ENCODE assay signal across 21 cellular contexts in genomic region chr12:53172352-53172751, GRCh38. TPM values are rescaled to one million over a fixed set of nuclear protein-coding genes. Genes with fewer than 3 reads are reported as not detected.
DNase-seq lines count a peak whose midpoint lies in the region; ATAC-seq, FAIRE-seq and TF ChIP-seq lines count a peak whose summit lies in the region.
"Had no signal": no experiment of that assay in that cellular context is flagged by ENCODE, and none has a peak within 500 bp of the region (broad histone marks: within the 10 kb centered on the region; RNA-seq: fewer than 3 reads in every experiment).

No MANE protein-coding gene starts in this region.

- peak in 1 of 2 experiments; percentile 11; a peak in 3 of 6 replicates for ATAC-seq in A549
- ATAC-seq in gastrocnemius medialis: no peak

- TF ChIP-seq POLR2A in A549 (IDR thresholded peaks at IDR 0.05; ENCODE audit: low read length) (no peak), H54 (IDR thresholded peaks at IDR 0.05; ENCODE audit: low read depth, low read length) (no peak), gastrocnemius medialis (IDR thresholded peaks at IDR 0.05) (no peak)

- H3K9me3 ChIP-seq in A549 (no peaks in the 10 kb centered on the region), neuronal stem cell (replicated peaks in 1 of 2; ENCODE audit: control insufficient read depth in 2 of 2, insufficient read depth in 1 of 2, low read depth in 1 of 2, low read length in 2 of 2) (no peaks in the 10 kb centered on the region), gastrocnemius medialis (no peaks in the 10 kb centered on the region)
- H3K9me3 ChIP-seq: left ventricle myocardium inferior, right lobe of liver, stomach, vagina had no signal

- H3K36me3 Mint-ChIP-seq in brain: peaks cover 23% of the 10 kb centered on the region
- H3K36me3 Mint-ChIP-seq in mesothelial cell of epicardium: peaks cover 16% of the 10 kb centered on the region

- H3K27ac Mint-ChIP-seq in brain (peak overlapping the region in 3 of 5 experiments; percentile 31 to 58 (median 34)), mesothelial cell of epicardium (peak overlapping the region; percentile 95)
- H3K27ac Mint-ChIP-seq: activated naive CD8-positive, alpha-beta T cell; naive B cell had no signal

- no peak overlapping the region for H4K91ac ChIP-seq in neuronal stem cell (ENCODE audit: low read depth, low read length, poor library complexity)

- H2AK5ac ChIP-seq in neuronal stem cell (ENCODE audit: low read depth, low read length): no peak overlapping the region

- H3K4me3 Mint-ChIP-seq in brain (no peak overlapping the region), mesothelial cell of epicardium (no peak overlapping the region)
- H3K4me3 Mint-ChIP-seq: activated naive CD8-positive, alpha-beta T cell; naive B cell had no signal

- H2BK12ac ChIP-seq in neuronal stem cell (ENCODE audit: low read length): no peak overlapping the region

- H2BK5ac ChIP-seq in neuronal stem cell (ENCODE audit: low read length): no peak overlapping the region

- POLR2A ChIA-PET in A549 (lab: Yijun Ruan, JAX): interaction anchor here (2.6 kb wide), 1 partner anchor 8 kb away, joined by 13 read pairs; the partner anchor contains the start of genes CSAD and ZNF740

- no peak for FAIRE-seq in A549 (lab: Jason Lieb, UNC)
- peak; percentile 77 for FAIRE-seq in H54 (lab: Jason Lieb, UNC)

- H3K18ac ChIP-seq in neuronal stem cell (ENCODE audit: low read length): no peak overlapping the region

- no peak overlapping the region for H3K9ac ChIP-seq in neuronal stem cell (ENCODE audit: low read depth, low read length, poor library complexity)

- H3K4ac ChIP-seq in neuronal stem cell (ENCODE audit: low read length): no peak overlapping the region

- no peak overlapping the region for H3K4me3 ChIP-seq in A549
- no peak overlapping the region for H3K4me3 ChIP-seq in neuronal stem cell (ENCODE audit: low read length in 2 of 2)
- no peak overlapping the region for H3K4me3 ChIP-seq in gastrocnemius medialis
- H3K4me3 ChIP-seq: hepatocyte, left ventricle myocardium inferior, right lobe of liver, stomach, vagina had no signal

- no peak for TF ChIP-seq EP300 in A549 (IDR thresholded peaks at IDR 0.05)

- H4K8ac ChIP-seq in neuronal stem cell (ENCODE audit: low read depth, low read length): no peak overlapping the region

- 85% methylated on average over 11 of the region's 11 CpGs for WGBS in A549 (ENCODE audit: missing lambda C conversion rate)
- WGBS in neuronal stem cell (ENCODE audit: extremely low coverage in 2 of 2, insufficient read length in 2 of 2, insufficient replicate concordance in 1 of 2), 2 donors: no CpG with 5 or more reads among the region's 11 CpGs

- H3K4me2 ChIP-seq in A549 (peak overlapping the region; percentile 62), neuronal stem cell (ENCODE audit: insufficient read depth, low read length, poor library complexity, severe bottlenecking) (no peak overlapping the region)
- H3K4me2 ChIP-seq: hepatocyte had no signal

- CTCF ChIA-PET in A549 (lab: Yijun Ruan, JAX): interaction anchor here (0.9 to 36.2 kb wide), 5 partner anchors 10 to 151 kb away, joined by 3 to 646 read pairs (median 8); partner anchors contain the start of genes AAAS and ITGB7

- H3K36me3 ChIP-seq in neuronal stem cell (replicated peaks in 1 of 2; ENCODE audit: control insufficient read depth in 2 of 2, insufficient read depth in 2 of 2, low read length in 2 of 2): peaks cover 4 to 5% of the 10 kb centered on the region in 2 donors
- no peaks in the 10 kb centered on the region for H3K36me3 ChIP-seq in gastrocnemius medialis
- H3K36me3 ChIP-seq: right lobe of liver, vagina had no signal

- H2AFZ ChIP-seq in neuronal stem cell (ENCODE audit: low read length): no peak overlapping the region
- H2AFZ ChIP-seq: hepatocyte had no signal

- DNase-seq in A549 (ENCODE audit: low read depth in 1 of 2, low spot score in 1 of 2) (no peak), H54 (ENCODE audit: insufficient read length, low spot score) (peak; percentile 49), mesothelial cell of epicardium (ENCODE audit: low spot score in 2 of 2, unreplicated experiment in 2 of 2) (no peak), neuronal stem cell (ENCODE audit: low spot score) (no peak), dedifferentiated amniotic fluid mesenchymal stem cell (ENCODE audit: extremely low spot score) (no peak), gastrocnemius medialis (no peak), NCI-H524 (lab: John Stamatoyannopoulos, UW) (no peak)
- DNase-seq: activated CD8-positive, alpha-beta memory T cell treated with anti-CD3 and anti-CD28 coated beads, Interleukin-2, amount 50 U/mL, for 4 hours; DMS53; left ventricle myocardium inferior; naive B cell; NCI-H146; NCI-H510A; stomach had no signal

- peaks cover 21% of the 10 kb centered on the region for H3K4me1 Mint-ChIP-seq in brain
- H3K4me1 Mint-ChIP-seq in mesothelial cell of epicardium: peaks cover 45% of the 10 kb centered on the region

- H3K79me1 ChIP-seq in neuronal stem cell (ENCODE audit: low read depth, low read length): no peaks in the 10 kb centered on the region

- no peak overlapping the region for H2BK15ac ChIP-seq in neuronal stem cell (ENCODE audit: low read length)

- H3K9me3 Mint-ChIP-seq in brain: no peaks in the 10 kb centered on the region
- H3K9me3 Mint-ChIP-seq in mesothelial cell of epicardium: no peaks in the 10 kb centered on the region
- H3K9me3 Mint-ChIP-seq: naive B cell had no signal

- intact Hi-C loops in gastrocnemius medialis (cut with DNase I; ENCODE audit: low total_unique reads): no loop called here

- in situ Hi-C loops in gastrocnemius medialis (cut with MboI; ENCODE audit: low sequenced_read_pairs in 4 of 4): no loop called here

- H2BK120ac ChIP-seq in neuronal stem cell (ENCODE audit: low read depth, low read length): no peak overlapping the region

- H3K27ac ChIP-seq in A549: peak overlapping the region; percentile 79
- no peak overlapping the region for H3K27ac ChIP-seq in neuronal stem cell (replicated peaks; ENCODE audit: low read length)
- no peak overlapping the region for H3K27ac ChIP-seq in gastrocnemius medialis
- H3K27ac ChIP-seq: epithelial cell of prostate, hepatocyte, left ventricle myocardium inferior, right lobe of liver, stomach, vagina had no signal

- TF ChIP-seq CTCF in A549 (IDR thresholded peaks at IDR 0.05) (no peak), brain (conservative IDR thresholded peaks at IDR 0.05) (no peak), mesothelial cell of epicardium (IDR thresholded peaks at IDR 0.05; ENCODE audit: unreplicated experiment) (no peak), gastrocnemius medialis (IDR thresholded peaks at IDR 0.05 in 4 of 5, conservative IDR thresholded peaks at IDR 0.05 in 1 of 5) (no peak)

- TF ChIP-seq RAD21 in A549 (conservative IDR thresholded peaks at IDR 0.05 in 1 of 2, IDR thresholded peaks at IDR 0.05 in 1 of 2): no peak

- H3K23ac ChIP-seq in neuronal stem cell (ENCODE audit: low read depth, low read length, poor library complexity): no peak overlapping the region

- no peak overlapping the region for H3K14ac ChIP-seq in neuronal stem cell (ENCODE audit: low read length)

- H3K27me3 Mint-ChIP-seq in brain: no peaks in the 10 kb centered on the region
- no peaks in the 10 kb centered on the region for H3K27me3 Mint-ChIP-seq in mesothelial cell of epicardium (ENCODE audit: low read depth)
- H3K27me3 Mint-ChIP-seq: activated naive CD8-positive, alpha-beta T cell; naive B cell had no signal

- peaks cover 60% of the 10 kb centered on the region for H3K4me1 ChIP-seq in A549
- peaks cover 5 to 9% of the 10 kb centered on the region in 2 donors for H3K4me1 ChIP-seq in neuronal stem cell (ENCODE audit: control insufficient read depth in 2 of 2, insufficient read depth in 1 of 2, low read depth in 1 of 2, low read length in 2 of 2)
- no peaks in the 10 kb centered on the region for H3K4me1 ChIP-seq in gastrocnemius medialis

- H3K27me3 ChIP-seq in neuronal stem cell (ENCODE audit: control insufficient read depth in 3 of 3, insufficient read depth in 3 of 3, low read depth in 1 of 3, low read length in 3 of 3) (no peaks in the 10 kb centered on the region), gastrocnemius medialis (no peaks in the 10 kb centered on the region)
- H3K27me3 ChIP-seq: hepatocyte, right lobe of liver, stomach, vagina had no signal

RNA-seq across cellular contexts. Expression of gene ZNF740, which starts 8.2 kb away (rescaled TPM):
- polyA plus RNA-seq in A549 (2011; rRNA removed) (28.8 and 32.9 TPM in 2 replicates), A549 (2017; fragmentation: RNase III; extraction: RNeasy Plus Mini Kit Qiagen cat#74134 plus additional on column Dnase treatment) (12.1 to 15.6 TPM (median 15.1 TPM) in 3 replicates), brain (ENCODE audit: insufficient read depth, low read depth, low replicate concordance) (11.0 TPM)
- polyA plus RNA-seq in A549 (2012; cell fraction: cytosol; rRNA removed): 6.5 and 8.4 TPM in 2 replicates
- 11.2 and 17.4 TPM in 2 replicates for polyA plus RNA-seq in A549 (2012; cell fraction: nucleus; rRNA removed)
- polyA minus RNA-seq in A549 (2011; rRNA and poly(A)+ RNA removed): 44.9 and 53.6 TPM in 2 replicates
- total RNA-seq in mesothelial cell of epicardium (96.5 to 105 TPM (median 97.5 TPM) in 3 replicates), gastrocnemius medialis (1 to 10 TPM; 4.1 to 7.4 (median 5.0) TPM)
- polyA plus RNA-seq in neuronal stem cell (2013, experiment 1 of 2): 19.7 TPM
- polyA plus RNA-seq in neuronal stem cell (2013, experiment 2 of 2): 19.5 TPM

RNA-seq across cellular contexts. Expression of gene CSAD, which starts 8.4 kb away (rescaled TPM):
- polyA plus RNA-seq in A549 (2011; rRNA removed) (16.5 and 19.2 TPM in 2 replicates), A549 (2017; fragmentation: RNase III; extraction: RNeasy Plus Mini Kit Qiagen cat#74134 plus additional on column Dnase treatment) (14.0 to 16.4 TPM (median 14.5 TPM) in 3 replicates), brain (ENCODE audit: insufficient read depth, low read depth, low replicate concordance) (2.6 TPM)
- polyA plus RNA-seq in A549 (2012; cell fraction: cytosol; rRNA removed): 15.0 and 17.1 TPM in 2 replicates
- 140 and 167 TPM in 2 replicates for polyA plus RNA-seq in A549 (2012; cell fraction: nucleus; rRNA removed)
- 8.2 and 12.5 TPM in 2 replicates for polyA minus RNA-seq in A549 (2011; rRNA and poly(A)+ RNA removed)
- total RNA-seq in mesothelial cell of epicardium (120 to 129 TPM (median 125 TPM) in 3 replicates), gastrocnemius medialis (10 to 100 TPM in 1 of 4 donors, 1 to 10 TPM in 2, under 1 TPM in 1; 0.68 to 14.9 (median 1.9) TPM)
- polyA plus RNA-seq in neuronal stem cell (2013, experiment 1 of 2): 14.3 TPM
- polyA plus RNA-seq in neuronal stem cell (2013, experiment 2 of 2): 14.1 TPM

RNA-seq across cellular contexts. Expression of gene ITGB7, which starts 34.7 kb away (rescaled TPM):
- polyA plus RNA-seq in A549 (2011; rRNA removed) (0.56 and 0.71 TPM in 2 replicates), A549 (2017; fragmentation: RNase III; extraction: RNeasy Plus Mini Kit Qiagen cat#74134 plus additional on column Dnase treatment) (0.54 to 0.66 TPM (median 0.64 TPM) in 3 replicates), brain (ENCODE audit: insufficient read depth, low read depth, low replicate concordance) (0.39 TPM)
- polyA plus RNA-seq in A549 (2012; cell fraction: cytosol; rRNA removed): 0.69 and 1.3 TPM in 2 replicates
- polyA plus RNA-seq in A549 (2012; cell fraction: nucleus; rRNA removed): 2.9 TPM in 2 replicates
- 1.3 and 1.7 TPM in 2 replicates for polyA minus RNA-seq in A549 (2011; rRNA and poly(A)+ RNA removed)
- total RNA-seq in mesothelial cell of epicardium (3.2 to 4.9 TPM (median 4.6 TPM) in 3 replicates), gastrocnemius medialis (under 1 TPM in 2 of 4 donors, not detected in 2; 0.73 to 0.81 TPM)
- 0.07 TPM for polyA plus RNA-seq in neuronal stem cell (2013, experiment 1 of 2)
- polyA plus RNA-seq in neuronal stem cell (2013, experiment 2 of 2): 0.03 TPM
- total RNA-seq: cerebellum had no signal
- polyA plus RNA-seq: hepatocyte had no signal

RNA-seq across cellular contexts. Expression of gene RARG, which starts 59.7 kb away (rescaled TPM):
- polyA plus RNA-seq in A549 (2011; rRNA removed) (15.6 and 19.0 TPM in 2 replicates), A549 (2017; fragmentation: RNase III; extraction: RNeasy Plus Mini Kit Qiagen cat#74134 plus additional on column Dnase treatment) (16.4 to 17.7 TPM (median 17.2 TPM) in 3 replicates), brain (ENCODE audit: insufficient read depth, low read depth, low replicate concordance) (4.1 TPM)
- polyA plus RNA-seq in A549 (2012; cell fraction: cytosol; rRNA removed): 31.6 and 42.1 TPM in 2 replicates
- polyA plus RNA-seq in A549 (2012; cell fraction: nucleus; rRNA removed): 50.0 and 54.4 TPM in 2 replicates
- polyA minus RNA-seq in A549 (2011; rRNA and poly(A)+ RNA removed): 23.8 and 24.1 TPM in 2 replicates
- total RNA-seq in mesothelial cell of epicardium (66.6 to 72.2 TPM (median 71.6 TPM) in 3 replicates), gastrocnemius medialis (1 to 10 TPM; 4.2 to 5.8 (median 4.9) TPM)
- 11.1 TPM for polyA plus RNA-seq in neuronal stem cell (2013, experiment 1 of 2)
- 10.9 TPM for polyA plus RNA-seq in neuronal stem cell (2013, experiment 2 of 2)

Comparison
In these comparisons a context has a peak if more than half of its experiments do, and no peak if none do; other contexts are left out.
1. H3K27ac ChIP-seq: peak in A549 (2 of 2); none in neuronal stem cell (single experiment) and gastrocnemius medialis (0 of 4).
2. RNA of gene ZNF740, which starts 8.2 kb away (total RNA-seq): 96.5 to 105 TPM in mesothelial cell of epicardium; 4.1 to 7.4 TPM in gastrocnemius medialis; every median in the first group is over 10 times any median in the second.